21 cellular contexts compared by ENCODE assay signal in genomic region chr22:34878996-34879395, GRCh38.
"Had no signal": no experiment of that assay in that cellular context is flagged by ENCODE, and none has a peak within 500 bp of the region (broad histone marks: within the 10 kb centered on the region; RNA-seq: fewer than 3 reads in every experiment).

No MANE protein-coding gene starts in this region.

- H3K9me3 ChIP-seq: neutrophil, spleen, tibial nerve had no signal

- H3K4me1 ChIP-seq: spleen, tibial nerve had no signal

- H3K27ac ChIP-seq: neutrophil, spleen, tibial nerve, WERI-Rb-1 had no signal

- ATAC-seq: activated CD4-positive, alpha-beta T cell treated with anti-CD3 and anti-CD28 coated beads for 36 hours; activated CD8-positive, alpha-beta T cell treated with anti-CD3 and anti-CD28 coated beads for 36 hours; effector memory CD8-positive, alpha-beta T cell; left ventricle myocardium superior; naive thymus-derived CD4-positive, alpha-beta T cell; right cardiac atrium; stimulated activated naive B cell treated with anti-CD40 and anti-IgM and Interleukin-4, amounts not matched to agents 10 μg/mL and 1 μg/mL and 100 μg/mL, for 72 hours had no signal

- H3K4me3 ChIP-seq: spleen, tibial nerve had no signal

- H3K4me3 Mint-ChIP-seq: activated CD4-positive, alpha-beta T cell treated with anti-CD3 and anti-CD28 coated beads for 36 hours; activated CD8-positive, alpha-beta T cell treated with anti-CD3 and anti-CD28 coated beads for 36 hours; activated T-helper 1 cell treated with anti-CD3 and anti-CD28 coated beads, Interleukin-12 subunit alpha, Interleukin-12 subunit beta, Interleukin-2, Interleukin-4 antibody, amounts not matched to agents 30 ng/mL and 10 ng/mL and 1 ng/mL, durations not matched to agents 14 hours and 24 hours and 36 hours; effector memory CD8-positive, alpha-beta T cell; naive thymus-derived CD4-positive, alpha-beta T cell; stimulated activated naive B cell treated with anti-CD40 and anti-IgM and Interleukin-4, amounts not matched to agents 10 μg/mL and 1 μg/mL and 100 μg/mL, for 72 hours had no signal

- H3K4me1 Mint-ChIP-seq: activated CD4-positive, alpha-beta T cell treated with anti-CD3 and anti-CD28 coated beads for 36 hours; naive thymus-derived CD4-positive, alpha-beta T cell; stimulated activated naive B cell treated with anti-CD40 and anti-IgM and Interleukin-4, amounts not matched to agents 10 μg/mL and 1 μg/mL and 100 μg/mL, for 72 hours had no signal

- H3K9me3 Mint-ChIP-seq: activated CD8-positive, alpha-beta T cell treated with anti-CD3 and anti-CD28 coated beads for 36 hours; activated T-helper 1 cell treated with anti-CD3 and anti-CD28 coated beads, Interleukin-12 subunit alpha, Interleukin-12 subunit beta, Interleukin-2, Interleukin-4 antibody, amounts not matched to agents 30 ng/mL and 10 ng/mL and 1 ng/mL, durations not matched to agents 14 hours and 24 hours and 36 hours; effector memory CD8-positive, alpha-beta T cell; stimulated activated naive B cell treated with anti-CD40 and anti-IgM and Interleukin-4, amounts not matched to agents 10 μg/mL and 1 μg/mL and 100 μg/mL, for 72 hours had no signal

- H3K27ac Mint-ChIP-seq: activated CD4-positive, alpha-beta T cell treated with anti-CD3 and anti-CD28 coated beads for 36 hours; activated CD8-positive, alpha-beta T cell treated with anti-CD3 and anti-CD28 coated beads for 36 hours; activated T-helper 1 cell treated with anti-CD3 and anti-CD28 coated beads, Interleukin-12 subunit alpha, Interleukin-12 subunit beta, Interleukin-2, Interleukin-4 antibody, amounts not matched to agents 30 ng/mL and 10 ng/mL and 1 ng/mL, durations not matched to agents 14 hours and 24 hours and 36 hours; effector memory CD8-positive, alpha-beta T cell; naive thymus-derived CD4-positive, alpha-beta T cell; stimulated activated naive B cell treated with anti-CD40 and anti-IgM and Interleukin-4, amounts not matched to agents 10 μg/mL and 1 μg/mL and 100 μg/mL, for 72 hours had no signal

- DNase-seq: activated CD4-positive, alpha-beta T cell treated with anti-CD3 and anti-CD28 coated beads for 36 hours; activated CD8-positive, alpha-beta memory T cell treated with anti-CD3 and anti-CD28 coated beads, Interleukin-2, amount 50 U/mL, for 4 hours; activated CD8-positive, alpha-beta T cell treated with anti-CD3 and anti-CD28 coated beads for 36 hours; activated naive CD4-positive, alpha-beta T cell; central memory CD4-positive, alpha-beta T cell; cortex of kidney; effector memory CD8-positive, alpha-beta T cell; erythroblast; glutamatergic neuron; left ventricle myocardium superior; naive thymus-derived CD4-positive, alpha-beta T cell; posterior cingulate gyrus; right cardiac atrium; spleen; stimulated activated CD4-positive, alpha-beta T cell treated with anti-CD3 and anti-CD28 coated beads, Interleukin-2, amount 100 ng/mL, for 24 hours; stimulated activated naive B cell treated with anti-CD40 and anti-IgM and Interleukin-4, amounts not matched to agents 10 μg/mL and 1 μg/mL and 100 μg/mL, for 72 hours; T-helper 1 cell; WERI-Rb-1 had no signal

- H3K36me3 Mint-ChIP-seq: stimulated activated naive B cell treated with anti-CD40 and anti-IgM and Interleukin-4, amounts not matched to agents 10 μg/mL and 1 μg/mL and 100 μg/mL, for 72 hours had no signal

- H3K36me3 ChIP-seq: neutrophil, spleen, tibial nerve, WERI-Rb-1 had no signal

- H3K27me3 ChIP-seq: neutrophil, spleen, tibial nerve had no signal
